3 cellular contexts compared by ENCODE assay signal in the genomic region with DNA sequence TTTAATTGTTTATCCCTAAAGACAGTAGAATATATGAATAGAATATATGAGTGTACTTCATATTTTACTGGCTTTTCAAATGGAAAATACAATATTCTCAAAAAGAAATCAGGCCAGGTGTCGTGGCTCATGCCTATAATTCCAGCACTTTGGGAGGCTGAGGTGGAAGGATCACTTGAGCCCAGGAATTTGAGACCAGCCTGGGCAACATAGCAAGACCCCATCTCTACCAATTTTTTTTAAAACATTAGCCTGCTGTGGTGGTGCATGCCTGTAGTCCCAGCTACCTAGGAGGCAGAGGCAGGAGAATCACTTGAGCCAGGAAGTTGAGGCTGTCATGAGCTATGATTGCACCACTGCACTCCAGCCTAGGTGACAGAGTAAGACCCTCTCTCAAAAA.
A peak's percentile ranks its signal among the peaks of the same experiment; 100 is the strongest.
DNase-seq lines count a peak whose midpoint lies in the region; ATAC-seq, FAIRE-seq and TF ChIP-seq lines count a peak whose summit lies in the region.
"Not testable (repeated sequence)": the region's sequence is repeated elsewhere in the genome, so short reads cannot be mapped to it uniquely, and the experiment has no call there.

No MANE protein-coding gene starts in this region.

- H3K27me3 Mint-ChIP-seq in WTC11 (ENCODE audit: low read depth) = not testable (repeated sequence)

- 97% methylated on average over 1 of the region's 1 CpG for WGBS in HepG2 (ENCODE audit: low lambda C conversion rate)

- H3K9me3 Mint-ChIP-seq in WTC11 = peaks cover 17% of the 10 kb centered on the region

- CTCF ChIA-PET in HEK293 (lab: Yijun Ruan, JAX); WTC11 (lab: Charles Lee); HepG2 (lab: Yijun Ruan, JAX; ENCODE audit: low intra/inter-chr PET ratio, low total read pairs): not testable (repeated sequence)

- TF ChIP-seq EP300 in HepG2 (IDR thresholded peaks at IDR 0.05; ENCODE audit: low read depth in 2 of 2, low read length in 2 of 2); HepG2 (CRISPR knock-in tag; IDR thresholded peaks at IDR 0.05; ENCODE audit: borderline replicate concordance): not testable (repeated sequence)

- TF ChIP-seq CTCF in HEK293 (tag by site-specific recombination; IDR thresholded peaks at IDR 0.05); WTC11 (IDR thresholded peaks at IDR 0.05); HepG2 (CRISPR knock-in tag; IDR thresholded peaks at IDR 0.05): not testable (repeated sequence)

- H3K4me3 Mint-ChIP-seq in WTC11 = not testable (repeated sequence)

- intact Hi-C loops in HepG2 (cut with micrococcal nuclease; ENCODE audit: unreplicated experiment) = not testable (repeated sequence)

- H3K79me2 ChIP-seq in HepG2 (ENCODE audit: insufficient read depth, low read length) = not testable (repeated sequence)

- H3K4me2 ChIP-seq in HepG2 (ENCODE audit: low read depth, low read length) = not testable (repeated sequence)

- not testable (repeated sequence) for FAIRE-seq in HepG2 (lab: Jason Lieb, UNC)

- not testable (repeated sequence) for ATAC-seq in WTC11, HepG2

- H3K36me3 Mint-ChIP-seq in WTC11 = not testable (repeated sequence)

- not testable (repeated sequence) for H3K27me3 ChIP-seq in HepG2 (ENCODE audit: control insufficient read depth in 1 of 2, insufficient read depth in 2 of 2, low read length in 2 of 2)

- not testable (repeated sequence) for BruUV-seq in HepG2 (replicated peaks; lab: Mats Ljungman, UMichigan)

- H3K9me3 ChIP-seq in HEK293 (ENCODE audit: control insufficient read depth, insufficient read depth, low read depth, low read length); HepG2 (ENCODE audit: low read length): not testable (repeated sequence)

- not testable (repeated sequence) for H4K20me1 ChIP-seq in HepG2 (ENCODE audit: insufficient read depth, low read length)

- in situ Hi-C loops in HepG2 (cut with HindIII; ENCODE audit: extremely low pct_ligation_motif_present, low pct_unique_long_range_greater_than_20kb) = not testable (repeated sequence)

- not testable (repeated sequence) for TF ChIP-seq POLR2A in HepG2 (IDR thresholded peaks at IDR 0.05; ENCODE audit: insufficient read depth in 1 of 2, low read depth in 2 of 2, low read length in 2 of 2)

- H3K4me3 ChIP-seq in HEK293 (ENCODE audit: low read depth, low read length); HepG2 (replicated peaks in 1 of 3; ENCODE audit: insufficient read depth in 1 of 3, low read depth in 2 of 3, low read length in 3 of 3): not testable (repeated sequence)

- not testable (repeated sequence) for H2AFZ ChIP-seq in HepG2 (ENCODE audit: low read length)

- H3K9ac ChIP-seq in HepG2 (ENCODE audit: insufficient read depth, low read depth, low read length) = not testable (repeated sequence)

- not testable (repeated sequence) for H3K27ac Mint-ChIP-seq in WTC11

- not testable (repeated sequence) for H3K27ac ChIP-seq in HEK293 (ENCODE audit: extremely low read depth, low read depth, low read length); HepG2 (ENCODE audit: extremely low read length, insufficient read depth, low read length)

- H3K36me3 ChIP-seq in HEK293 (ENCODE audit: control insufficient read depth in 2 of 2, insufficient read depth in 1 of 2, low read length in 2 of 2) = not testable (repeated sequence)
- H3K36me3 ChIP-seq in HepG2 (replicated peaks in 1 of 2; ENCODE audit: control insufficient read depth in 1 of 2, insufficient read depth in 2 of 2, low read length in 2 of 2) = peaks cover 12 to 14% of the 10 kb centered on the region in 2 experiments; a peak in 4 of 5 replicates

- not testable (repeated sequence) for H3K4me1 ChIP-seq in HEK293 (ENCODE audit: control insufficient read depth, insufficient read depth, low read length)
- peaks cover 17% of the 10 kb centered on the region for H3K4me1 ChIP-seq in HepG2 (ENCODE audit: insufficient read depth, low read length)

- POLR2A ChIA-PET in HEK293 (lab: Yijun Ruan, JAX); WTC11 (lab: Charles Lee); HepG2 (lab: Yijun Ruan, JAX): not testable (repeated sequence)

- not testable (repeated sequence) for TF ChIP-seq RAD21 in HepG2 (CRISPR knock-in tag; IDR thresholded peaks at IDR 0.05)

- peaks cover 21% of the 10 kb centered on the region for H3K4me1 Mint-ChIP-seq in WTC11

- DNase-seq in WTC11 (ENCODE audit: low spot score); HepG2 (ENCODE audit: low spot score): not testable (repeated sequence)

TF ChIP-seq in HEK293, 187 proteins besides CTCF, POLR2A, EP300 and RAD21:
- 0 out of 2 replicates have a peak, but pooled peaks have one; percentile 38 for TF ChIP-seq ZNF121 (tag by site-specific recombination; IDR thresholded peaks at IDR 0.05)

TF ChIP-seq in WTC11, 78 proteins besides CTCF, POLR2A, EP300 and RAD21:
- TF ChIP-seq ZNF121 (CRISPR knock-in tag; IDR thresholded peaks at IDR 0.05) = peak; percentile 53; the same call in 1 of the 2 replicates

TF ChIP-seq in HepG2, 621 proteins besides CTCF, POLR2A, EP300 and RAD21:
- TF ChIP-seq ZNF121 (CRISPR knock-in tag; IDR thresholded peaks at IDR 0.05) = peak; percentile 90
